ENCODE assay signal across 2 cellular contexts in genomic region chr1:16380868-16381267, GRCh38.
TF ChIP-seq lines count a peak whose summit lies in the region.

No MANE protein-coding gene starts in this region.

TF ChIP-seq in HEK293, 187 proteins besides CTCF, POLR2A, EP300 and RAD21:
- TF ChIP-seq REST (tag by site-specific recombination; IDR thresholded peaks at IDR 0.05) = no peak
- peak; percentile 76 for TF ChIP-seq ZNF121 (tag by site-specific recombination; IDR thresholded peaks at IDR 0.05)

TF ChIP-seq in K562, 482 proteins besides CTCF, POLR2A, EP300 and RAD21:
- TF ChIP-seq ATF3 (IDR thresholded peaks at IDR 0.05) (peak; percentile 24; the same call in 1 of the 2 replicates), ATF3 (CRISPR knock-in tag; conservative IDR thresholded peaks at IDR 0.05) (no peak), ZNF121 (CRISPR knock-in tag; conservative IDR thresholded peaks at IDR 0.05) (peak; percentile 89), SIN3A (IDR thresholded peaks at IDR 0.05; ENCODE audit: borderline replicate concordance in 2 of 2, control insufficient read depth in 1 of 2, low read depth in 2 of 2, low read length in 2 of 2) (no peak), HES1 (IDR thresholded peaks at IDR 0.05; ENCODE audit: low read depth) (no peak), ZFP30 (CRISPR knock-in tag; IDR thresholded peaks at IDR 0.05; ENCODE audit: borderline replicate concordance) (no peak), MNT (conservative IDR thresholded peaks at IDR 0.05) (no peak), MLLT1 (IDR thresholded peaks at IDR 0.05) (no peak)
TF ChIP-seq in K562: peak in this region for 2.
